Comparison of ENCODE assay signal across 8 cellular contexts in the genomic region with DNA sequence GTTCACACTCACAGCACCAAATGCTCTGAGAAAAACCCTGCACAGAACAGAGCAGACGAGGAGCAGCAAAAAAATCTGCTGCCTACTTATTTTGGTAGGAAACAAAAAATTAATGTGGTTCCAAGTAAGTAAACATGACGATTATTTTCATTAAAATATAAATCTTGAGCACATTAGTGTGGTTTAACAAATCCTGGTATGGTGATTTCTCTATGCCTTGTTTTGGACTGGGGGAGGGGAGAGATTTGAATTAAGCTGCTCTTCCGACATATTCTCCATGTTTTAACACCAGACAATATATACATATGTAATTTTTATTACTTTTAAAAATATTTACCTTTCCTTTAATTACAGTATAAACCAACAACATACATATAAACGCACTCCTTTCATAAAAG. TPM values are rescaled to one million over a fixed set of nuclear protein-coding genes. Genes with fewer than 3 reads are reported as not detected.
DNase-seq lines count a peak whose midpoint lies in the region; ATAC-seq and TF ChIP-seq lines count a peak whose summit lies in the region.

No MANE protein-coding gene starts in this region.

- no peaks in the 10 kb centered on the region for H3K27me3 Mint-ChIP-seq in naive thymus-derived CD8-positive, alpha-beta T cell

- no peaks in the 10 kb centered on the region for H3K9me3 Mint-ChIP-seq in naive thymus-derived CD8-positive, alpha-beta T cell

- H3K4me1 ChIP-seq in BE2C: peaks cover 4% of the 10 kb centered on the region; the same call in 1 of the 2 replicates

- no peak for ATAC-seq in naive thymus-derived CD8-positive, alpha-beta T cell
- no peak for ATAC-seq in GM21390 (IDR thresholded peaks at IDR 0.05; ENCODE audit: unreplicated experiment)

- peaks cover 0 to 29% (median 3%) of the 10 kb centered on the region in 3 donors for H3K36me3 Mint-ChIP-seq in naive thymus-derived CD8-positive, alpha-beta T cell

- DNase-seq in BE2C (no peak), LNCaP clone FGC (ENCODE audit: low read depth) (no peak), dermis blood vessel endothelial cell (peak; percentile 26), NCI-H2196 treated with DMSO at 0.1 percent for 48 hours (lab: John Stamatoyannopoulos, UW; ENCODE audit: unreplicated experiment) (no peak), pons (ENCODE audit: low spot score) (no peak), NCI-H524 treated with DMSO at 0.1 percent for 48 hours (lab: John Stamatoyannopoulos, UW) (no peak)
- no peak for DNase-seq in naive thymus-derived CD8-positive, alpha-beta T cell

- peaks cover 10 to 63% (median 47%) of the 10 kb centered on the region in 4 donors for H3K4me1 Mint-ChIP-seq in naive thymus-derived CD8-positive, alpha-beta T cell

- H3K9me3 ChIP-seq in BE2C: no peaks in the 10 kb centered on the region

- H3K27ac Mint-ChIP-seq in naive thymus-derived CD8-positive, alpha-beta T cell: peak overlapping the region; percentile 87 to 99 (median 96)

- no peaks in the 10 kb centered on the region for H3K27me3 ChIP-seq in BE2C

- POLR2A ChIA-PET in naive thymus-derived CD8-positive, alpha-beta T cell (lab: Charles Lee): no interaction called here

- peak overlapping the region; percentile 84 to 99 (median 98) for H3K4me3 Mint-ChIP-seq in naive thymus-derived CD8-positive, alpha-beta T cell

- no peaks in the 10 kb centered on the region for H3K36me3 ChIP-seq in BE2C

- H3K4me3 ChIP-seq in BE2C (ENCODE audit: low read depth, low read length) (peak overlapping the region; percentile 88), LNCaP clone FGC (ENCODE audit: low read depth, low read length) (peak overlapping the region; percentile 67)

- TF ChIP-seq CTCF in BE2C (IDR thresholded peaks at IDR 0.05; ENCODE audit: low read depth, low read length) (no peak), LNCaP clone FGC (IDR thresholded peaks at IDR 0.05; ENCODE audit: control insufficient read depth, extremely low read depth, insufficient read depth) (no peak)

RNA-seq across cellular contexts. Expression of a gene that starts 1.8 kb away (rescaled TPM):
- 11.7 TPM for polyA plus RNA-seq in BE2C (2012; ENCODE audit: insufficient read depth, insufficient read length, low read depth)
- total RNA-seq in dermis blood vessel endothelial cell: 64.8 and 82.7 TPM in 2 replicates
- total RNA-seq in naive thymus-derived CD8-positive, alpha-beta T cell: 10 to 100 TPM; 33.9 to 40.8 TPM
- polyA plus RNA-seq in naive thymus-derived CD8-positive, alpha-beta T cell: 10 to 100 TPM; 10.4 to 12.0 (median 11.4) TPM
